ENCODE assay signal across 9 cellular contexts in genomic region chr22:37726240-37726887, GRCh38. TPM values are rescaled to one million over a fixed set of nuclear protein-coding genes. Genes with fewer than 3 reads are reported as not detected.
DNase-seq lines count a peak whose midpoint lies in the region; ATAC-seq, FAIRE-seq and TF ChIP-seq lines count a peak whose summit lies in the region.
"Had no signal": no experiment of that assay in that cellular context is flagged by ENCODE, and none has a peak within 500 bp of the region (broad histone marks: within the 10 kb centered on the region; RNA-seq: fewer than 3 reads in every experiment).

No MANE protein-coding gene starts in this region.

- intact Hi-C loops in CD14-positive monocyte (cut with micrococcal nuclease) = no loop called here
- intact Hi-C loops in Calu3 (cut with micrococcal nuclease; ENCODE audit: unreplicated experiment) = no loop called here

- H3K36me3 Mint-ChIP-seq in CD14-positive monocyte (peaks cover 8 to 24% of the 10 kb centered on the region in 2 donors), astrocyte (ENCODE audit: low read depth, unreplicated experiment) (peaks cover 26% of the 10 kb centered on the region), Calu3 (ENCODE audit: insufficient read depth, unreplicated experiment) (peaks cover 5% of the 10 kb centered on the region)

- DNase-seq in CD14-positive monocyte (ENCODE audit: low spot score) (no peak), Kasumi-1 (lab: John Stamatoyannopoulos, UW) (peak; percentile 24), astrocyte (ENCODE audit: low read depth) (peak; percentile 34), substantia nigra (lab: John Stamatoyannopoulos, UW) (no peak), COLO829 (ENCODE audit: low spot score) (no peak), Calu3 (no peak)

- FAIRE-seq in astrocyte (lab: Jason Lieb, UNC) = no peak

- H3K9ac ChIP-seq in astrocyte (ENCODE audit: low read length) (no peak overlapping the region), liver (ENCODE audit: low read depth in 1 of 2, low read length in 2 of 2) (no peak overlapping the region)

- H3K27ac ChIP-seq in astrocyte (ENCODE audit: low read depth, low read length) (no peak overlapping the region), liver (ENCODE audit: low read depth in 1 of 2, low read length in 2 of 2) (no peak overlapping the region), substantia nigra (ENCODE audit: low read depth, low read length, poor library complexity, severe bottlenecking) (no peak overlapping the region)
- H3K27ac ChIP-seq: skin epidermis had no signal

- no TSS peak for BruUV-seq in Calu3 (replicated peaks; lab: Mats Ljungman, UMichigan)

- H3K4me3 ChIP-seq in astrocyte (ENCODE audit: insufficient read depth, low read depth, low read length) = no peak overlapping the region
- no peak overlapping the region for H3K4me3 ChIP-seq in liver (ENCODE audit: low read depth in 1 of 3, low read length in 3 of 3)
- H3K4me3 ChIP-seq: skin epidermis had no signal

- H4K20me1 ChIP-seq in astrocyte (ENCODE audit: insufficient read depth, low read length) = no peaks in the 10 kb centered on the region

- no peak for ATAC-seq in GM21515 (IDR thresholded peaks at IDR 0.05; ENCODE audit: unreplicated experiment)

- TF ChIP-seq CTCF in CD14-positive monocyte (IDR thresholded peaks at IDR 0.05) (peak; percentile 18), astrocyte (IDR thresholded peaks at IDR 0.05; ENCODE audit: insufficient read depth, low read depth, low read length) (peak; percentile 14), liver (IDR thresholded peaks at IDR 0.05; ENCODE audit: low read depth, low read length, missing input control) (peak; percentile 33), Calu3 (IDR thresholded peaks at IDR 0.05; ENCODE audit: unreplicated experiment) (no peak)

- H2AFZ ChIP-seq in astrocyte (ENCODE audit: low read depth, low read length) = no peak overlapping the region

- no peaks in the 10 kb centered on the region for H3K4me1 ChIP-seq in astrocyte (ENCODE audit: insufficient read depth, low read length)
- H3K4me1 ChIP-seq in liver (ENCODE audit: control insufficient read depth in 4 of 4, insufficient read depth in 4 of 4, low read length in 3 of 4) = peaks cover 0 to 20% (median 10%) of the 10 kb centered on the region in 4 donors

- H3K27me3 ChIP-seq in astrocyte (ENCODE audit: insufficient read depth, low read length) (no peaks in the 10 kb centered on the region), liver (ENCODE audit: control insufficient read depth in 4 of 4, insufficient read depth in 4 of 4, low read length in 3 of 4) (no peaks in the 10 kb centered on the region)

- H3K36me3 ChIP-seq in astrocyte (ENCODE audit: insufficient read depth, low read length) (no peaks in the 10 kb centered on the region), liver (ENCODE audit: control insufficient read depth in 4 of 4, insufficient read depth in 3 of 4, low read depth in 1 of 4, low read length in 3 of 4) (peaks cover 0 to 2% (median 1%) of the 10 kb centered on the region in 4 donors)

- H3K4me1 Mint-ChIP-seq in CD14-positive monocyte = peaks cover 39% of the 10 kb centered on the region
- peaks cover 2% of the 10 kb centered on the region for H3K4me1 Mint-ChIP-seq in astrocyte (ENCODE audit: low read depth, unreplicated experiment)
- H3K4me1 Mint-ChIP-seq in Calu3 (ENCODE audit: low read depth, unreplicated experiment) = no peaks in the 10 kb centered on the region

- 89% methylated on average over 20 of the region's 20 CpGs for WGBS in liver

- peaks cover 0 to 5% (median 3%) of the 10 kb centered on the region in 3 donors for H3K27me3 Mint-ChIP-seq in CD14-positive monocyte (ENCODE audit: low read depth in 3 of 3)
- no peaks in the 10 kb centered on the region for H3K27me3 Mint-ChIP-seq in astrocyte (ENCODE audit: low read depth, unreplicated experiment)
- H3K27me3 Mint-ChIP-seq in Calu3 (ENCODE audit: unreplicated experiment) = peaks cover 18% of the 10 kb centered on the region

- H3K27ac Mint-ChIP-seq in CD14-positive monocyte (peak overlapping the region in 1 of 7 donors; percentile 66), astrocyte (ENCODE audit: unreplicated experiment) (no peak overlapping the region), Calu3 (ENCODE audit: unreplicated experiment) (no peak overlapping the region)

- H3K4me2 ChIP-seq in astrocyte (ENCODE audit: low read length) = no peak overlapping the region

- no peaks in the 10 kb centered on the region for H3K79me2 ChIP-seq in astrocyte (ENCODE audit: insufficient read depth, low read length)

- CTCF ChIA-PET in Calu3 (lab: Charles Lee) = no interaction called here

- peak; percentile 52 to 66 for TF ChIP-seq RAD21 in liver (IDR thresholded peaks at IDR 0.05)

- H3K9me3 Mint-ChIP-seq in CD14-positive monocyte (peaks cover 0 to 10% (median 7%) of the 10 kb centered on the region in 7 donors), astrocyte (ENCODE audit: unreplicated experiment) (peaks cover 8% of the 10 kb centered on the region), Calu3 (ENCODE audit: low read depth, unreplicated experiment) (no peaks in the 10 kb centered on the region)

- H3K4me3 Mint-ChIP-seq in CD14-positive monocyte (no peak overlapping the region), astrocyte (ENCODE audit: unreplicated experiment) (no peak overlapping the region), Calu3 (ENCODE audit: low read depth, unreplicated experiment) (no peak overlapping the region)

- H3K9me3 ChIP-seq in astrocyte (ENCODE audit: insufficient read depth, low read depth, low read length) (no peaks in the 10 kb centered on the region), liver (ENCODE audit: control insufficient read depth in 4 of 4, low read length in 3 of 4) (no peaks in the 10 kb centered on the region)

TF ChIP-seq in liver, 16 proteins besides CTCF, POLR2A, EP300 and RAD21:
- TF ChIP-seq FOXA1 (IDR thresholded peaks at IDR 0.05) (no peak), ZBTB33 (IDR thresholded peaks at IDR 0.05) (no peak), FOXA2 (IDR thresholded peaks at IDR 0.05) (no peak), JUND (IDR thresholded peaks at IDR 0.05) (no peak), HNF4A (conservative IDR thresholded peaks at IDR 0.05) (peak in 1 of 2 donors; percentile 23), NR2F2 (IDR thresholded peaks at IDR 0.05) (no peak), RXRA (IDR thresholded peaks at IDR 0.05) (peak in 1 of 2 donors; percentile 47), EGR1 (IDR thresholded peaks at IDR 0.05; ENCODE audit: low read depth in 2 of 2) (no peak)

RNA-seq across cellular contexts. Expression of gene TRIOBP, which starts 29.5 kb away (rescaled TPM):
- polyA plus RNA-seq in CD14-positive monocyte (10 to 100 TPM; 43.0 to 46.6 TPM), liver (10 to 100 TPM in 1 of 2 donors, 1 to 10 TPM in 1; 4.8 to 18.3 TPM)
- total RNA-seq in astrocyte (40.6 and 41.5 TPM in 2 replicates), liver (10 to 100 TPM; 24.8 to 41.1 TPM), Calu3 (2022) (85.3 and 86.5 TPM in 2 replicates)

RNA-seq across cellular contexts. Expression of gene NOL12, which starts 40.2 kb away (rescaled TPM):
- polyA plus RNA-seq in CD14-positive monocyte = 10 to 100 TPM; 47.3 to 49.2 TPM
- 17.9 and 18.1 TPM in 2 replicates for total RNA-seq in astrocyte
- total RNA-seq in liver = 10 to 100 TPM; 11.3 to 16.5 TPM
- 10 to 100 TPM in 1 of 2 donors, 1 to 10 TPM in 1; 6.9 to 11.6 TPM for polyA plus RNA-seq in liver
- total RNA-seq in Calu3 (2022) = 23.7 and 26.8 TPM in 2 replicates

RNA-seq across cellular contexts. Expression of gene LGALS1, which starts 50.9 kb away (rescaled TPM):
- 1,000 to 10,000 TPM; 1,719 to 1,844 TPM for polyA plus RNA-seq in CD14-positive monocyte
- 240 and 260 TPM in 2 replicates for total RNA-seq in astrocyte
- 10 to 100 TPM; 35.6 to 74.9 TPM for total RNA-seq in liver
- 100 to 1,000 TPM; 108 to 138 TPM for polyA plus RNA-seq in liver
- 61.4 and 72.3 TPM in 2 replicates for total RNA-seq in Calu3 (2022)

Comparison
In these comparisons a context has a peak if more than half of its experiments do, and no peak if none do; other contexts are left out.
1. DNase-seq: peak in Kasumi-1 (2 of 2) and astrocyte (single experiment); none in CD14-positive monocyte (single experiment), substantia nigra (0 of 49), COLO829 (single experiment) and Calu3 (single experiment).